In the genomic region with DNA sequence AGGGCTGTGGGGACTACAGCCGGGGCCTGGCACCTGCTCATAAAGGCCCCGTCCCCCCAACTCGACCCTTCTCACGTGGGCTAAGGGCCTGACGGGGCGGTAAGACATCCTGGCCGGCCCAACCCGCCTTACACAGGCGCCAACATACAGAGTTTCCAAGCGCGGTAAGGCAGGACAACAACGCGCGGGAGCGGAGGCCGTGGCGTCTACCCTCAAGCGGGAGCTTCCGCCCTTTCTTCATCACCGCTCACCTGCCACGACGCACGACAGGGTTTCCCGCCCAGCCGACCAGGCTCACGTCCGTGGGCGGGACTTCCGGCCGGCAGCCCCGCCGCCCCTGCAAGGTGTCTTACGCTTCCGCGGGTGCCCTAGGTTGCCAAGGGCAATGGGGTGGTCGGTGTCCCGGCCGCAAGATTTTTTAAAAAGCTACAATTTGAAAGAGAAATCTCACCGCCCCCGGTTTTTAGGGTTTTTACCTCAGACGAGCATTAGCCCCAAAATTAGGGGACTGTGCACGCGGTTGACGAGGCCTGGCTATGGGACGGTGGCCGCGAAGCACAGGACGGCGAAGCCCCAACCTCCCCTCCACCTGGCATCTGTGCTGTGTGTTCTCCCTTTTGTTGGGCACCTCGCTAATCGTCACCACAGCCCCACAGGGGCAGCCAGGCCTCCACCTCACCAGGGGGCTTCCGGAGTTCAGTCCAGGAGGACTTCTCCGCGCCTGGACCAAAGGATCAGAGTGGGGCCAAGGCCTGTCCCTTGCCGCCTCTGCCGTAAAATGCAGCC, we compare ENCODE assay signal across 15 cellular contexts. TPM values are rescaled to one million over a fixed set of nuclear protein-coding genes. Genes with fewer than 3 reads are reported as not detected.
A peak's percentile ranks its signal among the peaks of the same experiment; 100 is the strongest.
DNase-seq lines count a peak whose midpoint lies in the region; ATAC-seq and TF ChIP-seq lines count a peak whose summit lies in the region.
"Had no signal": no experiment of that assay in that cellular context is flagged by ENCODE, and none has a peak within 500 bp of the region (broad histone marks: within the 10 kb centered on the region; RNA-seq: fewer than 3 reads in every experiment).

A gene with protein sequence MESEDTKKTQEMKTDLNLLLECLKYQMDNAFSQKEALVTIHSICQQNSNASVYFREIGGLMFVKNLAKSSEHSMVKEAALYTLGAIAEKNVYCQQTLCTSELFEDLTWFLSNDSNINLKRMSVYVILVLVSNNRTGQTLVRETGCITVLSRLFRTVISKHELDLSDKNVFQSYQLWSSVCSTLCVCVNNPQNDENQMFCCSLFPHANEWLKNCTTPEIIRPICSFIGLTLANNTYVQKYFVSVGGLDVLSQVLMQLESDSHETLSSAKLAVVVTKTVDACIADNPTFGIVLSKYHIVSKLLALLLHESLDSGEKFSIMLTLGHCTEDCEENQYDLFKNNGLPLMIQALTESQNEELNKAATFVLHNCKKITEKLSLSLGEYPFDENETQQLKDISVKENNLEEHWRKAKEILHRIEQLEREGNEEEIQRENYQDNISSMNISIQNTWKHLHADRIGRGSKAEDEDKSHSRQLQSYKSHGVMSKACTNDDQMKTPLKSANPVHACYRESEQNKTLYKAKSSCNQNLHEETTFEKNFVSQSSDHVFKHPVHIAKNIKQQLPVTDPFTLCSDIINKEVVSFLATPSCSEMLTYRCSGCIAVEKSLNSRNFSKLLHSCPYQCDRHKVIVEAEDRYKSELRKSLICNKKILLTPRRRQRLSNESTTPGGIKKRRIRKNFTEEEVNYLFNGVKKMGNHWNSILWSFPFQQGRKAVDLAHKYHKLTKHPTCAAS (minus strand): TSS at position 265 of the 786 bp plus-strand sequence. CDS start 4,786 bp downstream, outside the sequence.

- H3K4me2 ChIP-seq in H9 (ENCODE audit: insufficient read depth, insufficient read length, low read length) = no peak within 1 kb of the TSS
- H3K4me2 ChIP-seq: PC-9 had no signal

- H3K18ac ChIP-seq in H9 (ENCODE audit: insufficient read length, low read depth, low read length) = no peak within 1 kb of the TSS

- intact Hi-C loops in right cardiac atrium (cut with DNase I) (no loop called here), Right ventricle myocardium inferior (cut with DNase I) (no loop called here), upper lobe of right lung (cut with DNase I) (no loop called here)

- H3T11ph ChIP-seq in H9 (ENCODE audit: low read length) = no peak within 1 kb of the TSS

- H3K4me1 Mint-ChIP-seq in H9 = no peaks in the 10 kb centered on the region

- no peaks in the 10 kb centered on the region for H3K9me3 ChIP-seq in right cardiac atrium (ENCODE audit: control insufficient read depth, low read length)
- no peaks in the 10 kb centered on the region for H3K9me3 ChIP-seq in H9 (ENCODE audit: control insufficient read depth, low read depth, low read length)
- H3K9me3 ChIP-seq in upper lobe of right lung = no peaks in the 10 kb centered on the region

- peaks cover 13 to 38% (median 32%) of the 10 kb centered on the region in 3 experiments for H3K36me3 Mint-ChIP-seq in H9 (ENCODE audit: insufficient read depth in 1 of 3, low read depth in 3 of 3)

- no peaks in the 10 kb centered on the region for H3K79me2 ChIP-seq in H9 (ENCODE audit: insufficient read depth, low read length)

- H3K4ac ChIP-seq in H9 (ENCODE audit: low read depth, low read length) = no peak within 1 kb of the TSS

- H3K4me1 ChIP-seq in right cardiac atrium (ENCODE audit: control insufficient read depth, insufficient read depth, low read length) = no peaks in the 10 kb centered on the region
- no peaks in the 10 kb centered on the region for H3K4me1 ChIP-seq in H9 (ENCODE audit: insufficient read depth, low read length)
- no peaks in the 10 kb centered on the region for H3K4me1 ChIP-seq in upper lobe of right lung

- no peak within 1 kb of the TSS for H2BK120ac ChIP-seq in H9 (ENCODE audit: low read depth, low read length, poor library complexity, severe bottlenecking)

- DNase-seq in right cardiac atrium = peak in 2 of 3 donors; percentile 48 to 53
- no peak for DNase-seq in Right ventricle myocardium inferior (ENCODE audit: missing footprints)
- DNase-seq in H9 = peak; percentile 47
- DNase-seq in iPS-NIHi11 (ENCODE audit: low spot score) = peak; percentile 49
- no peak for DNase-seq in NCI-H2171 (lab: John Stamatoyannopoulos, UW)
- no peak for DNase-seq in upper lobe of right lung
- DNase-seq: C1 segment of cervical spinal cord, NCI-H1048, NCI-H1436 treated with DMSO at 0.1 percent for 48 hours, NCI-H2081 treated with DMSO at 0.1 percent for 48 hours, NCI-H524, PC-9 had no signal

- no peaks in the 10 kb centered on the region for H3K27me3 ChIP-seq in right cardiac atrium (ENCODE audit: control insufficient read depth, insufficient read depth)
- H3K27me3 ChIP-seq in H9 (ENCODE audit: insufficient read depth, low read length) = no peaks in the 10 kb centered on the region
- H3K27me3 ChIP-seq in upper lobe of right lung = no peaks in the 10 kb centered on the region

- H3K36me3 ChIP-seq in upper lobe of right lung = peaks cover 42% of the 10 kb centered on the region

- no peak within 1 kb of the TSS for H3K4me3 Mint-ChIP-seq in H9

- no peak within 1 kb of the TSS for H4K8ac ChIP-seq in H9 (replicated peaks; ENCODE audit: insufficient read length, low read depth, low read length)

- ATAC-seq in right cardiac atrium (peak in 1 of 2 donors; percentile 26), Right ventricle myocardium inferior (no peak), upper lobe of right lung (no peak), HG03439 (IDR thresholded peaks at IDR 0.05; ENCODE audit: unreplicated experiment) (no peak), HG02798 (IDR thresholded peaks at IDR 0.05; ENCODE audit: poor library complexity, unreplicated experiment) (no peak)

- no peak within 1 kb of the TSS for H2AFZ ChIP-seq in H9 (ENCODE audit: low read length)
- H2AFZ ChIP-seq: PC-9 had no signal

- no peak within 1 kb of the TSS for H2BK15ac ChIP-seq in H9 (ENCODE audit: low read depth, low read length)

- H4K20me1 ChIP-seq in H9 (ENCODE audit: control insufficient read depth, insufficient read depth, insufficient read length) = no peaks in the 10 kb centered on the region

- H2BK12ac ChIP-seq in H9 (ENCODE audit: insufficient read length, low read depth, low read length) = no peak within 1 kb of the TSS

- no peak within 1 kb of the TSS; a peak in 1 of 7 replicates for H3K27ac Mint-ChIP-seq in H9

- no peak within 1 kb of the TSS for H3K14ac ChIP-seq in H9 (ENCODE audit: insufficient read depth, low read length)

- no peak within 1 kb of the TSS for H3K56ac ChIP-seq in H9 (ENCODE audit: insufficient read length, low read depth, low read length)

- WGBS in right cardiac atrium = 89% methylated on average over 56 of the region's 56 CpGs
- WGBS in H9 (ENCODE audit: extremely low coverage, insufficient read length, low lambda C conversion rate) = no CpG with 5 or more reads among the region's 56 CpGs

- H3K79me1 ChIP-seq in H9 (ENCODE audit: insufficient read depth, low read depth, low read length, poor library complexity, severe bottlenecking) = no peaks in the 10 kb centered on the region

- H4K5ac ChIP-seq in H9 (ENCODE audit: insufficient read length, low read depth, low read length) = no peak within 1 kb of the TSS

- no peak within 1 kb of the TSS for H2BK20ac ChIP-seq in H9 (ENCODE audit: low read depth, low read length, poor library complexity, severe bottlenecking)

- no peak for TF ChIP-seq CTCF in H9 (conservative IDR thresholded peaks at IDR 0.05)
- no peak for TF ChIP-seq CTCF in upper lobe of right lung (IDR thresholded peaks at IDR 0.05)

- H3K23me2 ChIP-seq in H9 (ENCODE audit: insufficient read length, low read depth, low read length, poor library complexity, severe bottlenecking) = no peaks in the 10 kb centered on the region

- H3K27ac ChIP-seq in right cardiac atrium (ENCODE audit: low read length) (no peak within 1 kb of the TSS), H9 (ENCODE audit: insufficient read length, low read depth, low read length) (no peak within 1 kb of the TSS), upper lobe of right lung (no peak within 1 kb of the TSS)

- H2AK5ac ChIP-seq in H9 (ENCODE audit: insufficient read length, low read length) = no peak within 1 kb of the TSS

- H3K9ac ChIP-seq in H9 (ENCODE audit: extremely low read depth, insufficient read length, low read length) = no peak within 1 kb of the TSS

- H3K4me3 ChIP-seq in right cardiac atrium (ENCODE audit: low read length) (no peak within 1 kb of the TSS), upper lobe of right lung (no peak within 1 kb of the TSS)
- H3K4me3 ChIP-seq: PC-9 had no signal

- H2BK5ac ChIP-seq in H9 (ENCODE audit: insufficient read length, low read length) = no peak within 1 kb of the TSS

- H3K23ac ChIP-seq in H9 (ENCODE audit: insufficient read length, low read depth, low read length) = no peak within 1 kb of the TSS

- no peak within 1 kb of the TSS for H4K91ac ChIP-seq in H9 (ENCODE audit: insufficient read length, low read depth, low read length)

- no peaks in the 10 kb centered on the region for H3K27me3 Mint-ChIP-seq in H9 (ENCODE audit: low read depth)

- H3K9me3 Mint-ChIP-seq in H9 = no peaks in the 10 kb centered on the region; a peak in 1 of 5 replicates

RNA-seq across cellular contexts. Expression of the gene that starts here (rescaled TPM):
- total RNA-seq in right cardiac atrium (under 1 TPM in 1 of 4 donors, not detected in 3; 0.22 TPM), Right ventricle myocardium inferior (not detected), H9 (2021) (not detected in 2 replicates), upper lobe of right lung (0.26 TPM)
- polyA plus RNA-seq in right cardiac atrium = not detected
- total RNA-seq: PC-9, SK-MEL-5 had no signal

Comparison
In these comparisons a context has a peak if more than half of its experiments do, and no peak if none do; other contexts are left out.
1. Peak in DNase-seq in right cardiac atrium; RNA of the gene not detected or under 1 TPM.
2. Peak in DNase-seq in H9; RNA of the gene not detected or under 1 TPM.